In genomic region chr1:166069390-166069789, GRCh38 we compare ENCODE assay signal across 19 cellular contexts.
DNase-seq lines count a peak whose midpoint lies in the region; ATAC-seq, FAIRE-seq and TF ChIP-seq lines count a peak whose summit lies in the region.
"Had no signal": no experiment of that assay in that cellular context is flagged by ENCODE, and none has a peak within 500 bp of the region (broad histone marks: within the 10 kb centered on the region; RNA-seq: fewer than 3 reads in every experiment).

No MANE protein-coding gene starts in this region.

- H4K20me1 ChIP-seq in H1 (replicated peaks in 1 of 2; ENCODE audit: control insufficient read depth in 1 of 2, insufficient read depth in 2 of 2, low read length in 2 of 2): peaks cover 0 to 2% of the 10 kb centered on the region in 2 experiments

- no peak overlapping the region for H3K4me3 Mint-ChIP-seq in activated CD8-positive, alpha-beta T cell treated with anti-CD3 and anti-CD28 coated beads for 36 hours
- H3K4me3 Mint-ChIP-seq in activated CD8-positive, alpha-beta T cell treated with anti-CD3 and anti-CD28 coated beads, Interleukin-2, amount 10 ng/mL, durations not matched to agents 7 days and 5 days: no peak overlapping the region
- H3K4me3 Mint-ChIP-seq: activated CD8-positive, alpha-beta memory T cell treated with anti-CD3 and anti-CD28 coated beads, Interleukin-2, amount 10 ng/mL, durations not matched to agents 7 days and 5 days had no signal

- H3K4me3 ChIP-seq in H1 (ENCODE audit: extremely low read depth in 1 of 4, insufficient read depth in 2 of 4, low read depth in 3 of 4, low read length in 4 of 4) (no peak overlapping the region), neuronal stem cell (ENCODE audit: low read length in 2 of 2) (no peak overlapping the region)
- H3K4me3 ChIP-seq: cardiac muscle cell had no signal

- H2BK5ac ChIP-seq in H1 (ENCODE audit: low read depth, low read length) (no peak overlapping the region), neuronal stem cell (ENCODE audit: low read length) (no peak overlapping the region)

- POLR2A ChIA-PET in activated CD8-positive, alpha-beta T cell treated with anti-CD3 and anti-CD28 coated beads for 36 hours (lab: Charles Lee): no interaction called here
- POLR2A ChIA-PET in activated CD8-positive, alpha-beta T cell treated with anti-CD3 and anti-CD28 coated beads, Interleukin-2, amount 10 ng/mL, durations not matched to agents 7 days and 5 days (lab: Charles Lee): no interaction called here
- POLR2A ChIA-PET in H1 (lab: Charles Lee; ENCODE audit: partially characterized antibody): no interaction called here

- no peak overlapping the region for H2AFZ ChIP-seq in H1 (ENCODE audit: low read length)
- no peak overlapping the region for H2AFZ ChIP-seq in neuronal stem cell (ENCODE audit: low read length)

- no peak overlapping the region for H3K14ac ChIP-seq in H1 (ENCODE audit: insufficient read length)
- H3K14ac ChIP-seq in neuronal stem cell (ENCODE audit: low read length): no peak overlapping the region

- FAIRE-seq in H1 (lab: Jason Lieb, UNC): peak; percentile 19

- H3K9ac ChIP-seq in H1 (replicated peaks in 1 of 4; ENCODE audit: extremely low read depth in 1 of 4, low read depth in 3 of 4, low read length in 3 of 4) (no peak overlapping the region), neuronal stem cell (ENCODE audit: low read depth, low read length, poor library complexity) (no peak overlapping the region)

- H2BK15ac ChIP-seq in H1 (ENCODE audit: low read length) (no peak overlapping the region), neuronal stem cell (ENCODE audit: low read length) (no peak overlapping the region)

- no peaks in the 10 kb centered on the region for H3K27me3 Mint-ChIP-seq in activated CD8-positive, alpha-beta T cell treated with anti-CD3 and anti-CD28 coated beads for 36 hours
- H3K27me3 Mint-ChIP-seq in activated CD8-positive, alpha-beta T cell treated with anti-CD3 and anti-CD28 coated beads, Interleukin-2, amount 10 ng/mL, durations not matched to agents 7 days and 5 days (ENCODE audit: low read depth): no peaks in the 10 kb centered on the region
- H3K27me3 Mint-ChIP-seq: activated CD8-positive, alpha-beta memory T cell treated with anti-CD3 and anti-CD28 coated beads, Interleukin-2, amount 10 ng/mL, durations not matched to agents 7 days and 5 days had no signal

- H3K9me3 ChIP-seq in H1 (ENCODE audit: insufficient read depth in 2 of 2, low read depth in 1 of 2, low read length in 1 of 2) (no peaks in the 10 kb centered on the region), neuronal stem cell (replicated peaks in 1 of 2; ENCODE audit: control insufficient read depth in 2 of 2, insufficient read depth in 1 of 2, low read depth in 1 of 2, low read length in 2 of 2) (no peaks in the 10 kb centered on the region)

- H3K4ac ChIP-seq in H1 (replicated peaks; ENCODE audit: insufficient read length, low read depth, low read length) (no peak overlapping the region), neuronal stem cell (ENCODE audit: low read length) (no peak overlapping the region)

- H3K9me3 Mint-ChIP-seq in activated CD8-positive, alpha-beta T cell treated with anti-CD3 and anti-CD28 coated beads for 36 hours: no peaks in the 10 kb centered on the region
- H3K9me3 Mint-ChIP-seq in activated CD8-positive, alpha-beta T cell treated with anti-CD3 and anti-CD28 coated beads, Interleukin-2, amount 10 ng/mL, durations not matched to agents 7 days and 5 days (ENCODE audit: insufficient read depth): no peaks in the 10 kb centered on the region

- CTCF ChIA-PET in activated CD8-positive, alpha-beta T cell treated with anti-CD3 and anti-CD28 coated beads for 36 hours (lab: Charles Lee): no interaction called here
- CTCF ChIA-PET in activated CD8-positive, alpha-beta T cell treated with anti-CD3 and anti-CD28 coated beads, Interleukin-2, amount 10 ng/mL, durations not matched to agents 7 days and 5 days (lab: Charles Lee): no interaction called here
- CTCF ChIA-PET in H1 (lab: Charles Lee; ENCODE audit: partially characterized antibody): interaction anchor here (0.7 to 1.4 kb wide), 3 partner anchors 61 to 364 kb away, joined by 3 to 4 read pairs (median 3); no protein-coding TSS in a partner anchor

- H3K27me3 ChIP-seq in H1 (replicated peaks in 1 of 4; ENCODE audit: control insufficient read depth in 3 of 4, extremely low read depth in 1 of 4, insufficient read depth in 3 of 4, low read length in 3 of 4): no peaks in the 10 kb centered on the region
- no peaks in the 10 kb centered on the region for H3K27me3 ChIP-seq in neuronal stem cell (ENCODE audit: control insufficient read depth in 3 of 3, insufficient read depth in 3 of 3, low read depth in 1 of 3, low read length in 3 of 3)
- H3K27me3 ChIP-seq: cardiac muscle cell had no signal

- no peak overlapping the region for H4K5ac ChIP-seq in H1 (ENCODE audit: insufficient read length, low read depth, low read length)

- H3K56ac ChIP-seq in H1 (replicated peaks; ENCODE audit: insufficient read length, low read depth, low read length): no peak overlapping the region

- TF ChIP-seq RAD21 in H1 (IDR thresholded peaks at IDR 0.05 in 1 of 2, conservative IDR thresholded peaks at IDR 0.05 in 1 of 2; ENCODE audit: low read depth in 2 of 2, low read length in 2 of 2): no peak

- H3K27ac ChIP-seq in H1 (ENCODE audit: low read depth, low read length) (no peak overlapping the region), neuronal stem cell (replicated peaks; ENCODE audit: low read length) (no peak overlapping the region)
- H3K27ac ChIP-seq: cardiac muscle cell had no signal

- no peak overlapping the region for H2AK5ac ChIP-seq in H1 (ENCODE audit: low read depth, low read length)
- no peak overlapping the region for H2AK5ac ChIP-seq in neuronal stem cell (ENCODE audit: low read depth, low read length)

- no peak overlapping the region for H3K18ac ChIP-seq in H1 (ENCODE audit: extremely low read depth, low read length)
- H3K18ac ChIP-seq in neuronal stem cell (ENCODE audit: low read length): no peak overlapping the region

- no peak overlapping the region for H2BK120ac ChIP-seq in H1 (replicated peaks; ENCODE audit: low read depth, low read length)
- H2BK120ac ChIP-seq in neuronal stem cell (ENCODE audit: low read depth, low read length): no peak overlapping the region

- H3K36me3 Mint-ChIP-seq in activated CD8-positive, alpha-beta T cell treated with anti-CD3 and anti-CD28 coated beads for 36 hours (ENCODE audit: low read depth): no peaks in the 10 kb centered on the region
- H3K36me3 Mint-ChIP-seq in activated CD8-positive, alpha-beta T cell treated with anti-CD3 and anti-CD28 coated beads, Interleukin-2, amount 10 ng/mL, durations not matched to agents 7 days and 5 days (ENCODE audit: low read depth): no peaks in the 10 kb centered on the region
- H3K36me3 Mint-ChIP-seq: activated CD8-positive, alpha-beta memory T cell treated with anti-CD3 and anti-CD28 coated beads, Interleukin-2, amount 10 ng/mL, durations not matched to agents 7 days and 5 days had no signal

- H3K23ac ChIP-seq in H1 (ENCODE audit: insufficient read length): no peak overlapping the region
- no peak overlapping the region for H3K23ac ChIP-seq in neuronal stem cell (ENCODE audit: low read depth, low read length, poor library complexity)

- no peak for ATAC-seq in activated CD8-positive, alpha-beta T cell treated with anti-CD3 and anti-CD28 coated beads for 36 hours
- ATAC-seq in activated CD8-positive, alpha-beta T cell treated with anti-CD3 and anti-CD28 coated beads, Interleukin-2, amount 10 ng/mL, durations not matched to agents 7 days and 5 days: no peak
- ATAC-seq in GM18907 (IDR thresholded peaks at IDR 0.05; ENCODE audit: unreplicated experiment): no peak
- ATAC-seq: activated CD8-positive, alpha-beta memory T cell treated with anti-CD3 and anti-CD28 coated beads, Interleukin-2, amount 10 ng/mL, durations not matched to agents 7 days and 5 days had no signal

- H3K79me2 ChIP-seq in H1 (ENCODE audit: control insufficient read depth in 1 of 2, insufficient read depth in 2 of 2, low read length in 2 of 2): no peaks in the 10 kb centered on the region

- peak; percentile 4 for DNase-seq in activated CD8-positive, alpha-beta T cell treated with anti-CD3 and anti-CD28 coated beads for 36 hours
- no peak for DNase-seq in activated CD8-positive, alpha-beta T cell treated with anti-CD3 and anti-CD28 coated beads, Interleukin-2, amount 10 ng/mL, durations not matched to agents 7 days and 5 days
- DNase-seq in NCI-H460 (ENCODE audit: extremely low read depth, low read depth) (peak; percentile 6), H1 (ENCODE audit: low read depth in 1 of 2, low spot score in 2 of 2) (no peak), neuronal stem cell (ENCODE audit: low spot score) (peak; percentile 52), epidermal melanocyte (ENCODE audit: insufficient read length, low spot score) (no peak), hippocampal formation (lab: John Stamatoyannopoulos, UW) (no peak)
- DNase-seq: activated CD8-positive, alpha-beta memory T cell treated with anti-CD3 and anti-CD28 coated beads, Interleukin-2, amount 10 ng/mL, durations not matched to agents 7 days and 5 days; activated naive CD4-positive, alpha-beta T cell; COR-L47; effector CD8-positive, alpha-beta T cell; glutamatergic neuron; kidney glomerular epithelial cell; NCI-H2081; NCI-H82; SHP77; stimulated activated CD4-positive, alpha-beta T cell treated with anti-CD3 and anti-CD28 coated beads, Interleukin-12 subunit alpha, Interleukin-12 subunit beta, amount 100 ng/mL, for 4 hours had no signal

- H4K8ac ChIP-seq in H1 (ENCODE audit: extremely low read depth, insufficient read depth, low read length): no peak overlapping the region
- H4K8ac ChIP-seq in neuronal stem cell (ENCODE audit: low read depth, low read length): no peak overlapping the region

- no peak for TF ChIP-seq CTCF in activated CD8-positive, alpha-beta T cell treated with anti-CD3 and anti-CD28 coated beads for 36 hours (IDR thresholded peaks at IDR 0.05)
- no peak for TF ChIP-seq CTCF in H1 (IDR thresholded peaks at IDR 0.05; ENCODE audit: control extremely low read depth in 1 of 3, insufficient read depth in 1 of 3, low read depth in 1 of 3, low read length in 3 of 3)

- no peaks in the 10 kb centered on the region for H3K4me1 Mint-ChIP-seq in activated CD8-positive, alpha-beta T cell treated with anti-CD3 and anti-CD28 coated beads for 36 hours (ENCODE audit: low read depth)
- H3K4me1 Mint-ChIP-seq in activated CD8-positive, alpha-beta T cell treated with anti-CD3 and anti-CD28 coated beads, Interleukin-2, amount 10 ng/mL, durations not matched to agents 7 days and 5 days (ENCODE audit: low read depth): no peaks in the 10 kb centered on the region
- H3K4me1 Mint-ChIP-seq: activated CD8-positive, alpha-beta memory T cell treated with anti-CD3 and anti-CD28 coated beads, Interleukin-2, amount 10 ng/mL, durations not matched to agents 7 days and 5 days had no signal

- no peaks in the 10 kb centered on the region; the same call in 1 of the 2 replicates for H3K23me2 ChIP-seq in H1 (ENCODE audit: low read depth, low read length)

- H4K91ac ChIP-seq in H1 (replicated peaks; ENCODE audit: insufficient read length, low read length) (no peak overlapping the region), neuronal stem cell (ENCODE audit: low read depth, low read length, poor library complexity) (no peak overlapping the region)

- H3K79me1 ChIP-seq in H1 (ENCODE audit: low read depth, low read length) (no peaks in the 10 kb centered on the region), neuronal stem cell (ENCODE audit: low read depth, low read length) (no peaks in the 10 kb centered on the region)

- peaks cover 0 to 2% (median 0%) of the 10 kb centered on the region in 4 experiments; a peak in 1 of 7 replicates for H3K4me1 ChIP-seq in H1 (replicated peaks in 1 of 4; ENCODE audit: control insufficient read depth in 3 of 4, insufficient read depth in 4 of 4, low read length in 3 of 4)
- peaks cover 0 to 2% of the 10 kb centered on the region in 2 donors for H3K4me1 ChIP-seq in neuronal stem cell (ENCODE audit: control insufficient read depth in 2 of 2, insufficient read depth in 1 of 2, low read depth in 1 of 2, low read length in 2 of 2)

- H3K4me2 ChIP-seq in H1 (ENCODE audit: insufficient read depth in 1 of 2, low read depth in 2 of 2, low read length in 2 of 2) (no peak overlapping the region), neuronal stem cell (ENCODE audit: insufficient read depth, low read length, poor library complexity, severe bottlenecking) (no peak overlapping the region)

- H2BK20ac ChIP-seq in H1 (ENCODE audit: low read length): no peak overlapping the region

- 77% methylated on average over 2 of the region's 2 CpGs; no CpG with 5 or more reads in 1 of the 2 experiments for WGBS in H1 (ENCODE audit: extremely low coverage in 1 of 2, insufficient coverage in 1 of 2, insufficient read length in 1 of 2, insufficient replicate concordance in 2 of 2, low coverage in 1 of 2, low lambda C conversion rate in 2 of 2, missing lambda C conversion rate in 1 of 2), 2 experiments
- WGBS in neuronal stem cell (ENCODE audit: extremely low coverage in 2 of 2, insufficient read length in 2 of 2, insufficient replicate concordance in 1 of 2), 2 donors: no CpG with 5 or more reads among the region's 2 CpGs

- no peak for TF ChIP-seq POLR2A in H1 (IDR thresholded peaks at IDR 0.05; ENCODE audit: control extremely low read depth in 1 of 2, low read depth in 2 of 2, low read length in 2 of 2)

- no peak for TF ChIP-seq EP300 in H1 (IDR thresholded peaks at IDR 0.05; ENCODE audit: borderline replicate concordance in 1 of 2, low read depth in 2 of 2, low read length in 2 of 2)

- intact Hi-C loops in activated CD8-positive, alpha-beta T cell treated with anti-CD3 and anti-CD28 coated beads for 36 hours (cut with micrococcal nuclease): no loop called here

- H2BK12ac ChIP-seq in H1 (ENCODE audit: low read depth, low read length) (no peak overlapping the region), neuronal stem cell (ENCODE audit: low read length) (no peak overlapping the region)

- H3K27ac Mint-ChIP-seq in activated CD8-positive, alpha-beta T cell treated with anti-CD3 and anti-CD28 coated beads for 36 hours: no peak overlapping the region
- H3K27ac Mint-ChIP-seq in activated CD8-positive, alpha-beta T cell treated with anti-CD3 and anti-CD28 coated beads, Interleukin-2, amount 10 ng/mL, durations not matched to agents 7 days and 5 days: no peak overlapping the region
- H3K27ac Mint-ChIP-seq: activated CD8-positive, alpha-beta memory T cell treated with anti-CD3 and anti-CD28 coated beads, Interleukin-2, amount 10 ng/mL, durations not matched to agents 7 days and 5 days had no signal

- H3K36me3 ChIP-seq in H1 (ENCODE audit: control insufficient read depth in 2 of 4, insufficient read depth in 4 of 4, low read length in 3 of 4) (no peaks in the 10 kb centered on the region), neuronal stem cell (replicated peaks in 1 of 2; ENCODE audit: control insufficient read depth in 2 of 2, insufficient read depth in 2 of 2, low read length in 2 of 2) (no peaks in the 10 kb centered on the region)
- H3K36me3 ChIP-seq: cardiac muscle cell had no signal

Comparison
In these comparisons a context has a peak if more than half of its experiments do, and no peak if none do; other contexts are left out.
1. DNase-seq: peak in activated CD8-positive, alpha-beta T cell treated with anti-CD3 and anti-CD28 coated beads for 36 hours (single experiment), NCI-H460 (single experiment) and neuronal stem cell (single experiment); none in activated CD8-positive, alpha-beta T cell treated with anti-CD3 and anti-CD28 coated beads, Interleukin-2, amount 10 ng/mL, durations not matched to agents 7 days and 5 days (single experiment), H1 (0 of 2), epidermal melanocyte (single experiment) and hippocampal formation (0 of 2).